Comparison of ENCODE assay signal across 10 cellular contexts in the genomic region with DNA sequence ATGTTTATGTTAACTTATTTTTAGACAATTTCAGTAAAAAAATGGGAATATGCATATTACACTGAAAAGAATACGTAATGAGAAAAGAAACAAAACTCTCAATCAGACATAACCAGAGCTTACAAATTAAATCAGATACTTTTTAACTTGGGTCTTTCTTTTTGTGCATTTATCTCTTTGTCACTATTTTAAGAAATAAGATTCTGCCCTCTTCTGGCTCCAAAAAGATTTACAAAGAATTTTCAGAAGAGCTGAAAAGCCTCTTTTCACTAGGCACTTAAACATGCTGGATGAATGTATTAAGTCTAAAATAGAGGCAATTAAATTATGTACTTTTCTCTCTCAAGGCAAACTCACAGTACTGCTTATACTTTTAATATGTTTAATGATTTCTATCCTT. TPM values are rescaled to one million over a fixed set of nuclear protein-coding genes. Genes with fewer than 3 reads are reported as not detected.
DNase-seq lines count a peak whose midpoint lies in the region; ATAC-seq, FAIRE-seq and TF ChIP-seq lines count a peak whose summit lies in the region.
"Had no signal": no experiment of that assay in that cellular context is flagged by ENCODE, and none has a peak within 500 bp of the region (broad histone marks: within the 10 kb centered on the region; RNA-seq: fewer than 3 reads in every experiment).

No MANE protein-coding gene starts in this region.

- H3K27me3 ChIP-seq in HepG2 (ENCODE audit: control insufficient read depth in 1 of 2, insufficient read depth in 2 of 2, low read length in 2 of 2) (no peaks in the 10 kb centered on the region), brain microvascular endothelial cell (replicated peaks) (no peaks in the 10 kb centered on the region)

- no peak for TF ChIP-seq RAD21 in HepG2 (CRISPR knock-in tag; IDR thresholded peaks at IDR 0.05)

- no peaks in the 10 kb centered on the region for H3K4me1 ChIP-seq in HepG2 (ENCODE audit: insufficient read depth, low read length)

- TF ChIP-seq CTCF in C4-2B (conservative IDR thresholded peaks at IDR 0.05) (peak; percentile 66), HepG2 (CRISPR knock-in tag; IDR thresholded peaks at IDR 0.05) (peak; percentile 25; the same call in 1 of the 2 replicates), brain microvascular endothelial cell (IDR thresholded peaks at IDR 0.05; ENCODE audit: low read depth, low read length, missing control alignments) (no peak)

- H4K20me1 ChIP-seq in HepG2 (ENCODE audit: insufficient read depth, low read length), result no peaks in the 10 kb centered on the region

- H3K36me3 ChIP-seq in HepG2 (replicated peaks in 1 of 2; ENCODE audit: control insufficient read depth in 1 of 2, insufficient read depth in 2 of 2, low read length in 2 of 2) (peaks cover 3 to 21% of the 10 kb centered on the region in 2 experiments; a peak in 4 of 5 replicates), brain microvascular endothelial cell (replicated peaks) (peaks cover 3% of the 10 kb centered on the region)

- H3K9ac ChIP-seq in HepG2 (ENCODE audit: insufficient read depth, low read depth, low read length), result no peak overlapping the region

- BruUV-seq in HepG2 (replicated peaks; lab: Mats Ljungman, UMichigan), result no TSS peak

- in situ Hi-C loops in KBM-7 (cut with MboI; ENCODE audit: low pct_unique_long_range_greater_than_20kb, low sequenced_read_pairs) (no loop called here), HepG2 (cut with HindIII; ENCODE audit: extremely low pct_ligation_motif_present, low pct_unique_long_range_greater_than_20kb) (no loop called here), brain microvascular endothelial cell (cut with HindIII; ENCODE audit: low pct_ligation_motif_present, low sequenced_read_pairs) (no loop called here)

- CTCF ChIA-PET in HepG2 (lab: Yijun Ruan, JAX; ENCODE audit: low intra/inter-chr PET ratio, low total read pairs), result interaction anchor here (0.9 to 1.1 kb wide), 2 partner anchors 471 to 852 kb away, joined by 3 read pairs; no protein-coding TSS in a partner anchor

- no peaks in the 10 kb centered on the region for H3K79me2 ChIP-seq in HepG2 (ENCODE audit: insufficient read depth, low read length)

- intact Hi-C loops in HepG2 (cut with micrococcal nuclease; ENCODE audit: unreplicated experiment), result loop anchor here (1.0 kb wide), 2 partner anchors 470 to 851 kb away; no protein-coding TSS in a partner anchor

- H2AFZ ChIP-seq in HepG2 (ENCODE audit: low read length), result no peak overlapping the region

- H3K27ac ChIP-seq in C4-2B (no peak overlapping the region), HepG2 (ENCODE audit: extremely low read length, insufficient read depth, low read length) (no peak overlapping the region), brain microvascular endothelial cell (no peak overlapping the region)

- peak; percentile 36 for DNase-seq in KBM-7
- DNase-seq in amniotic epithelial cell (ENCODE audit: low read depth), result peak; percentile 22
- no peak for DNase-seq in HepG2 (ENCODE audit: low spot score)
- DNase-seq in activated effector memory CD4-positive, alpha-beta T cell treated with anti-CD3 and anti-CD28 coated beads, Interleukin-2, amount 50 U/mL, for 16 hours, result no peak
- no peak for DNase-seq in brain microvascular endothelial cell
- DNase-seq in DMS153 treated with DMSO at 0.1 percent for 48 hours (lab: John Stamatoyannopoulos, UW; ENCODE audit: unreplicated experiment), result no peak

- 100% methylated on average over 1 of the region's 1 CpG for WGBS in HepG2 (ENCODE audit: low lambda C conversion rate)

- no peak for TF ChIP-seq EP300 in HepG2 (IDR thresholded peaks at IDR 0.05; ENCODE audit: low read depth in 2 of 2, low read length in 2 of 2)
- TF ChIP-seq EP300 in HepG2 (CRISPR knock-in tag; IDR thresholded peaks at IDR 0.05; ENCODE audit: borderline replicate concordance), result no peak

- no peak for FAIRE-seq in HepG2 (lab: Jason Lieb, UNC)

- TF ChIP-seq POLR2A in HepG2 (IDR thresholded peaks at IDR 0.05; ENCODE audit: insufficient read depth in 1 of 2, low read depth in 2 of 2, low read length in 2 of 2), result no peak

- H3K9me3 ChIP-seq in HepG2 (ENCODE audit: low read length), result no peaks in the 10 kb centered on the region

- H3K4me2 ChIP-seq in HepG2 (ENCODE audit: low read depth, low read length), result no peak overlapping the region

- ATAC-seq in HepG2, result no peak
- ATAC-seq in HG02852 (IDR thresholded peaks at IDR 0.05; ENCODE audit: unreplicated experiment), result no peak
- ATAC-seq: naive thymus-derived CD4-positive, alpha-beta T cell; stimulated activated memory B cell treated with anti-CD40 and anti-IgM and Interleukin-4, amounts not matched to agents 10 μg/mL and 1 μg/mL and 100 μg/mL, for 72 hours had no signal

- H3K4me3 ChIP-seq in HepG2 (replicated peaks in 1 of 3; ENCODE audit: insufficient read depth in 1 of 3, low read depth in 2 of 3, low read length in 3 of 3) (no peak overlapping the region), brain microvascular endothelial cell (ENCODE audit: low read depth, low read length) (no peak overlapping the region)

- POLR2A ChIA-PET in HepG2 (lab: Yijun Ruan, JAX), result no interaction called here

TF ChIP-seq in HepG2, 621 proteins besides CTCF, POLR2A, EP300 and RAD21 (continues in another document):
- TF ChIP-seq ZNF782 (CRISPR knock-in tag; IDR thresholded peaks at IDR 0.05; ENCODE audit: borderline replicate concordance) (no peak), STAG1 (CRISPR knock-in tag; IDR thresholded peaks at IDR 0.05) (peak; percentile 45), ZNF570 (CRISPR knock-in tag; IDR thresholded peaks at IDR 0.05; ENCODE audit: borderline replicate concordance) (no peak), ZNF761 (CRISPR knock-in tag; conservative IDR thresholded peaks at IDR 0.05) (no peak), WIZ (CRISPR knock-in tag; IDR thresholded peaks at IDR 0.05) (no peak), ZNF460 (CRISPR knock-in tag; IDR thresholded peaks at IDR 0.05; ENCODE audit: borderline replicate concordance) (no peak), SMC3 (IDR thresholded peaks at IDR 0.05; ENCODE audit: low read length) (peak; percentile 11; the same call in 1 of the 2 replicates), ZNF781 (CRISPR knock-in tag; IDR thresholded peaks at IDR 0.05; ENCODE audit: borderline replicate concordance, not compliant biosample characterization) (no peak)
- TF ChIP-seq, protein P1, sequence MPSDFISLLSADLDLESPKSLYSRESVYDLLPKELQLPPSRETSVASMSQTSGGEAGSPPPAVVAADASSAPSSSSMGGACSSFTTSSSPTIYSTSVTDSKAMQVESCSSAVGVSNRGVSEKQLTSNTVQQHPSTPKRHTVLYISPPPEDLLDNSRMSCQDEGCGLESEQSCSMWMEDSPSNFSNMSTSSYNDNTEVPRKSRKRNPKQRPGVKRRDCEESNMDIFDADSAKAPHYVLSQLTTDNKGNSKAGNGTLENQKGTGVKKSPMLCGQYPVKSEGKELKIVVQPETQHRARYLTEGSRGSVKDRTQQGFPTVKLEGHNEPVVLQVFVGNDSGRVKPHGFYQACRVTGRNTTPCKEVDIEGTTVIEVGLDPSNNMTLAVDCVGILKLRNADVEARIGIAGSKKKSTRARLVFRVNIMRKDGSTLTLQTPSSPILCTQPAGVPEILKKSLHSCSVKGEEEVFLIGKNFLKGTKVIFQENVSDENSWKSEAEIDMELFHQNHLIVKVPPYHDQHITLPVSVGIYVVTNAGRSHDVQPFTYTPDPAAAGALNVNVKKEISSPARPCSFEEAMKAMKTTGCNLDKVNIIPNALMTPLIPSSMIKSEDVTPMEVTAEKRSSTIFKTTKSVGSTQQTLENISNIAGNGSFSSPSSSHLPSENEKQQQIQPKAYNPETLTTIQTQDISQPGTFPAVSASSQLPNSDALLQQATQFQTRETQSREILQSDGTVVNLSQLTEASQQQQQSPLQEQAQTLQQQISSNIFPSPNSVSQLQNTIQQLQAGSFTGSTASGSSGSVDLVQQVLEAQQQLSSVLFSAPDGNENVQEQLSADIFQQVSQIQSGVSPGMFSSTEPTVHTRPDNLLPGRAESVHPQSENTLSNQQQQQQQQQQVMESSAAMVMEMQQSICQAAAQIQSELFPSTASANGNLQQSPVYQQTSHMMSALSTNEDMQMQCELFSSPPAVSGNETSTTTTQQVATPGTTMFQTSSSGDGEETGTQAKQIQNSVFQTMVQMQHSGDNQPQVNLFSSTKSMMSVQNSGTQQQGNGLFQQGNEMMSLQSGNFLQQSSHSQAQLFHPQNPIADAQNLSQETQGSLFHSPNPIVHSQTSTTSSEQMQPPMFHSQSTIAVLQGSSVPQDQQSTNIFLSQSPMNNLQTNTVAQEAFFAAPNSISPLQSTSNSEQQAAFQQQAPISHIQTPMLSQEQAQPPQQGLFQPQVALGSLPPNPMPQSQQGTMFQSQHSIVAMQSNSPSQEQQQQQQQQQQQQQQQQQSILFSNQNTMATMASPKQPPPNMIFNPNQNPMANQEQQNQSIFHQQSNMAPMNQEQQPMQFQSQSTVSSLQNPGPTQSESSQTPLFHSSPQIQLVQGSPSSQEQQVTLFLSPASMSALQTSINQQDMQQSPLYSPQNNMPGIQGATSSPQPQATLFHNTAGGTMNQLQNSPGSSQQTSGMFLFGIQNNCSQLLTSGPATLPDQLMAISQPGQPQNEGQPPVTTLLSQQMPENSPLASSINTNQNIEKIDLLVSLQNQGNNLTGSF (CRISPR knock-in tag; IDR thresholded peaks at IDR 0.05), result no peak

RNA-seq across cellular contexts. Expression of a gene that starts 55.5 kb away (rescaled TPM):
- 14.7 and 21.7 TPM in 2 replicates for total RNA-seq in HepG2 (2016; rRNA removed; fragmentation: Illumina TruSeq; extraction: Trizol)
- total RNA-seq in HepG2 (2016; cell fraction: cytosol; rRNA removed; fragmentation: Illumina TruSeq; extraction: Trizol; ENCODE audit: low read depth), result 3.1 and 3.8 TPM in 2 replicates
- total RNA-seq in HepG2 (2016; cell fraction: insoluble cytoplasmic fraction; rRNA removed; fragmentation: Illumina TruSeq; extraction: Trizol), result 14.9 and 19.2 TPM in 2 replicates
- total RNA-seq in HepG2 (2016; cell fraction: membrane; rRNA removed; fragmentation: Illumina TruSeq; extraction: Trizol), result 11.9 and 12.0 TPM in 2 replicates
- total RNA-seq in HepG2 (2016; cell fraction: nucleus; rRNA removed; fragmentation: Illumina TruSeq; extraction: Trizol), result 15.4 and 23.4 TPM in 2 replicates
- 7.8 and 8.0 TPM in 2 replicates for polyA plus RNA-seq in HepG2 (2011; rRNA removed)
- polyA plus RNA-seq in HepG2 (2011; cell fraction: cytosol; rRNA removed), result 3.2 and 3.6 TPM in 2 replicates
- 6.9 and 7.7 TPM in 2 replicates for polyA plus RNA-seq in HepG2 (2011; cell fraction: nucleus; rRNA removed)
- polyA plus RNA-seq in HepG2 (2012), result 4.4 and 4.7 TPM in 2 replicates
- polyA plus RNA-seq in HepG2 (2016; cell fraction: cytosol; fragmentation: Illumina TruSeq; extraction: Trizol; ENCODE audit: low read depth), result 0.86 and 1.0 TPM in 2 replicates
- polyA plus RNA-seq in HepG2 (2016; cell fraction: insoluble cytoplasmic fraction; fragmentation: Illumina TruSeq; extraction: Trizol; ENCODE audit: low read depth), result 12.4 and 13.0 TPM in 2 replicates
- 4.1 and 4.7 TPM in 2 replicates for polyA plus RNA-seq in HepG2 (2016; cell fraction: membrane; fragmentation: Illumina TruSeq; extraction: Trizol; ENCODE audit: low read depth)
- polyA plus RNA-seq in HepG2 (2016; cell fraction: nucleus; fragmentation: Illumina TruSeq; extraction: Trizol; ENCODE audit: insufficient read depth, low read depth), result 12.7 and 13.5 TPM in 2 replicates
- 14.3 and 57.8 TPM in 2 replicates for polyA minus RNA-seq in HepG2 (2011; rRNA and poly(A)+ RNA removed; ENCODE audit: low replicate concordance)
- 6.7 and 8.3 TPM in 2 replicates for polyA minus RNA-seq in HepG2 (2011; cell fraction: cytosol; rRNA and poly(A)+ RNA removed)
- polyA minus RNA-seq in HepG2 (2011; cell fraction: nucleus; rRNA and poly(A)+ RNA removed), result 20.9 and 37.0 TPM in 2 replicates

Comparison
In these comparisons a context has a peak if more than half of its experiments do, and no peak if none do; other contexts are left out.
1. DNase-seq: peak in KBM-7 (single experiment) and amniotic epithelial cell (single experiment); none in HepG2 (single experiment), activated effector memory CD4-positive, alpha-beta T cell treated with anti-CD3 and anti-CD28 coated beads, Interleukin-2, amount 50 U/mL, for 16 hours (single experiment), brain microvascular endothelial cell (single experiment) and DMS153 treated with DMSO at 0.1 percent for 48 hours (single experiment).